8 cellular contexts compared by ENCODE assay signal in genomic region chr11:65706303-65706763, GRCh38. TPM values are rescaled to one million over a fixed set of nuclear protein-coding genes. Genes with fewer than 3 reads are reported as not detected.
DNase-seq lines count a peak whose midpoint lies in the region; ATAC-seq and TF ChIP-seq lines count a peak whose summit lies in the region.
"Not testable (repeated sequence)": the region's sequence is repeated elsewhere in the genome, so short reads cannot be mapped to it uniquely, and the experiment has no call there.

No MANE protein-coding gene starts in this region.

- in situ Hi-C loops in gastrocnemius medialis (cut with MboI; ENCODE audit: low sequenced_read_pairs in 4 of 4): loop anchor here in 3 of 4 donors (5.0 to 25.0 kb wide), 2 partner anchors 116 to 281 kb away; no protein-coding TSS in a partner anchor

- H3K27me3 ChIP-seq in gastrocnemius medialis; thoracic aorta (replicated peaks; ENCODE audit: insufficient read depth): not testable (repeated sequence)

- TF ChIP-seq POLR2A in gastrocnemius medialis (IDR thresholded peaks at IDR 0.05): not testable (repeated sequence)

- H3K27ac ChIP-seq in RWPE1, coronary artery, thoracic aorta: not testable (repeated sequence)
- H3K27ac ChIP-seq in gastrocnemius medialis: peak overlapping the region in 2 of 4 donors; percentile 24 to 42

- peak; percentile 57 for DNase-seq in Daoy (ENCODE audit: low read depth)
- DNase-seq in MV-4-11 (lab: John Stamatoyannopoulos, UW): peak; percentile 57
- DNase-seq in RWPE1 (ENCODE audit: low spot score); coronary artery (ENCODE audit: low spot score); thoracic aorta (ENCODE audit: low spot score): not testable (repeated sequence)
- DNase-seq in activated CD8-positive, alpha-beta memory T cell treated with anti-CD3 and anti-CD28 coated beads, Interleukin-2, amount 50 U/mL, for 48 hours: peak; percentile 83
- peak; percentile 76 for DNase-seq in kidney tubule cell (ENCODE audit: low spot score)
- DNase-seq in gastrocnemius medialis: peak; percentile 27 to 75

- CTCF ChIA-PET in RWPE1 (lab: Yijun Ruan, JAX): interaction anchor here (0.7 to 1.3 kb wide), 8 partner anchors 9 to 93 kb away, joined by 3 to 8 read pairs (median 5); no protein-coding TSS in a partner anchor

- not testable (repeated sequence) for H3K36me3 ChIP-seq in gastrocnemius medialis, thoracic aorta

- peak in 1 of 2 donors; percentile 18 for ATAC-seq in gastrocnemius medialis
- ATAC-seq in thoracic aorta (ENCODE audit: insufficient number of reproducible peaks, low FRiP score, low read depth): not testable (repeated sequence)

- H3K4me1 ChIP-seq in gastrocnemius medialis: not testable (repeated sequence)
- peaks cover 5 to 23% of the 10 kb centered on the region in 2 donors for H3K4me1 ChIP-seq in thoracic aorta (ENCODE audit: control insufficient read depth in 1 of 2, low read depth in 2 of 2)

- TF ChIP-seq CTCF in RWPE1 (conservative IDR thresholded peaks at IDR 0.05; ENCODE audit: low read depth): peak; percentile 75
- TF ChIP-seq CTCF in coronary artery (IDR thresholded peaks at IDR 0.05): peak; percentile 66
- TF ChIP-seq CTCF in gastrocnemius medialis (IDR thresholded peaks at IDR 0.05 in 4 of 5, conservative IDR thresholded peaks at IDR 0.05 in 1 of 5): peak; percentile 71 to 85 (median 73)
- TF ChIP-seq CTCF in thoracic aorta (IDR thresholded peaks at IDR 0.05): peak; percentile 76

- POLR2A ChIA-PET in RWPE1 (lab: Yijun Ruan, JAX; ENCODE audit: low non-redundant PET): not testable (repeated sequence)

- H3K4me3 ChIP-seq in coronary artery (peak overlapping the region; percentile 24), gastrocnemius medialis (peak overlapping the region; percentile 40 to 47 (median 41)), thoracic aorta (peak overlapping the region; percentile 58)

- H3K9me3 ChIP-seq in gastrocnemius medialis, thoracic aorta: not testable (repeated sequence)

- intact Hi-C loops in gastrocnemius medialis (cut with DNase I; ENCODE audit: low total_unique reads): loop anchor here (1.0 kb wide), 2 partner anchors 112 to 283 kb away; no protein-coding TSS in a partner anchor

RNA-seq across cellular contexts. Expression of gene KAT5, which starts 5.7 kb away (rescaled TPM):
- 59.4 and 66.9 TPM in 2 replicates for total RNA-seq in Daoy (2014; rRNA removed; shearing (Covaris generic))
- total RNA-seq in gastrocnemius medialis (10 to 100 TPM; 40.0 to 69.4 (median 50.0) TPM), thoracic aorta (10 to 100 TPM; 49.0 to 50.5 TPM)

RNA-seq across cellular contexts. Expression of gene RNASEH2C, which starts 14.3 kb away (rescaled TPM):
- total RNA-seq in Daoy (2014; rRNA removed; shearing (Covaris generic)): 61.2 and 80.5 TPM in 2 replicates
- total RNA-seq in gastrocnemius medialis (100 to 1,000 TPM in 1 of 4 donors, 10 to 100 TPM in 3; 36.5 to 101 (median 62.4) TPM), thoracic aorta (100 to 1,000 TPM; 138 to 185 TPM)

RNA-seq across cellular contexts. Expression of gene RELA, which starts 43.6 kb away (rescaled TPM):
- total RNA-seq in Daoy (2014; rRNA removed; shearing (Covaris generic)): 14.9 and 19.7 TPM in 2 replicates
- total RNA-seq in gastrocnemius medialis (10 to 100 TPM; 39.7 to 68.3 (median 56.3) TPM), thoracic aorta (10 to 100 TPM; 81.5 to 84.4 TPM)
